Comparison of ENCODE assay signal across 1 cellular context in genomic region chr20:34713194-34713943, GRCh38.
TF ChIP-seq lines count a peak whose summit lies in the region.

No MANE protein-coding gene starts in this region.

TF ChIP-seq in HepG2, 621 proteins besides CTCF, POLR2A, EP300 and RAD21 (continued from another document and continues in another):
- TF ChIP-seq USF2 (IDR thresholded peaks at IDR 0.05; ENCODE audit: low read depth, low read length) = peak; percentile 37; the same call in 1 of the 2 replicates
- TF ChIP-seq USF2 (CRISPR knock-in tag; IDR thresholded peaks at IDR 0.05; ENCODE audit: borderline replicate concordance) = no peak
- TF ChIP-seq FOSL1 (CRISPR knock-in tag; IDR thresholded peaks at IDR 0.05; ENCODE audit: borderline replicate concordance) = peak; percentile 60; the same call in 1 of the 2 replicates
- 0 out of 2 replicates have a peak, but pooled peaks have one; percentile 14 for TF ChIP-seq TBX3 (IDR thresholded peaks at IDR 0.05; ENCODE audit: borderline replicate concordance)
- TF ChIP-seq NR0B2 (CRISPR knock-in tag; IDR thresholded peaks at IDR 0.05) = no peak
- 0 out of 4 replicates have a peak, but pooled peaks of 1 of the 2 experiments have one; percentile 35 for TF ChIP-seq NR2F1 (CRISPR knock-in tag; IDR thresholded peaks at IDR 0.05)
- 0 out of 2 replicates have a peak, but pooled peaks have one; percentile 11 for TF ChIP-seq PPARG (CRISPR knock-in tag; conservative IDR thresholded peaks at IDR 0.05)
- no peak for TF ChIP-seq SOX13 (IDR thresholded peaks at IDR 0.05)
- peak; percentile 43 to 79; a peak in 3 of 4 replicates for TF ChIP-seq SOX13 (CRISPR knock-in tag; conservative IDR thresholded peaks at IDR 0.05 in 1 of 2, IDR thresholded peaks at IDR 0.05 in 1 of 2)
- TF ChIP-seq CREBL2 (CRISPR knock-in tag; IDR thresholded peaks at IDR 0.05; ENCODE audit: borderline replicate concordance) = peak; percentile 77; the same call in 1 of the 2 replicates
- 0 out of 2 replicates have a peak, but pooled peaks have one; percentile 38 for TF ChIP-seq HINFP (CRISPR knock-in tag; IDR thresholded peaks at IDR 0.05; ENCODE audit: low read depth)
- TF ChIP-seq ZNF296 (CRISPR knock-in tag; conservative IDR thresholded peaks at IDR 0.05) = 0 out of 2 replicates have a peak, but pooled peaks have one; percentile 53
- TF ChIP-seq SOX6 (IDR thresholded peaks at IDR 0.05) = no peak
- TF ChIP-seq SOX6 (CRISPR knock-in tag; IDR thresholded peaks at IDR 0.05) = peak; percentile 14; the same call in 1 of the 2 replicates
- TF ChIP-seq SIX1 (CRISPR knock-in tag; IDR thresholded peaks at IDR 0.05; ENCODE audit: borderline replicate concordance) = peak; percentile 13; the same call in 1 of the 2 replicates
- TF ChIP-seq ZKSCAN8 (CRISPR knock-in tag; IDR thresholded peaks at IDR 0.05; ENCODE audit: borderline replicate concordance) = no peak
- peak; percentile 92 for TF ChIP-seq FOSL2 (CRISPR knock-in tag; IDR thresholded peaks at IDR 0.05)
- TF ChIP-seq ZSCAN25 (CRISPR knock-in tag; IDR thresholded peaks at IDR 0.05) = peak; percentile 34; the same call in 1 of the 2 replicates
- TF ChIP-seq MIER3 (CRISPR knock-in tag; IDR thresholded peaks at IDR 0.05; ENCODE audit: borderline replicate concordance) = peak; percentile 25; the same call in 1 of the 2 replicates
- TF ChIP-seq MEF2D (CRISPR knock-in tag; IDR thresholded peaks at IDR 0.05) = 0 out of 2 replicates have a peak, but pooled peaks have one; percentile 9
- TF ChIP-seq CREB1 (IDR thresholded peaks at IDR 0.05) = no peak
- TF ChIP-seq CREB1 (CRISPR knock-in tag; IDR thresholded peaks at IDR 0.05) = peak; percentile 42; the same call in 1 of the 2 replicates
- TF ChIP-seq DRAP1 (CRISPR knock-in tag; IDR thresholded peaks at IDR 0.05) = no peak; the same call in 1 of the 2 replicates
- TF ChIP-seq ZSCAN29 (CRISPR knock-in tag; conservative IDR thresholded peaks at IDR 0.05) = peak; percentile 79; the same call in 1 of the 2 replicates
- no peak for TF ChIP-seq MLXIP (CRISPR knock-in tag; IDR thresholded peaks at IDR 0.05; ENCODE audit: borderline replicate concordance)
- TF ChIP-seq IRF9 (CRISPR knock-in tag; IDR thresholded peaks at IDR 0.05; ENCODE audit: borderline replicate concordance) = no peak
- TF ChIP-seq ZNF510 (CRISPR knock-in tag; IDR thresholded peaks at IDR 0.05; ENCODE audit: low read depth) = 0 out of 2 replicates have a peak, but pooled peaks have one; percentile 58
- 0 out of 2 replicates have a peak, but pooled peaks have one; percentile 14 for TF ChIP-seq PAXIP1 (CRISPR knock-in tag; conservative IDR thresholded peaks at IDR 0.05)
- TF ChIP-seq MATR3 (CRISPR knock-in tag; IDR thresholded peaks at IDR 0.05) = no peak
- no peak for TF ChIP-seq ZBTB25 (CRISPR knock-in tag; IDR thresholded peaks at IDR 0.05)
- TF ChIP-seq RCOR2 (CRISPR knock-in tag; IDR thresholded peaks at IDR 0.05) = 0 out of 2 replicates have a peak, but pooled peaks have one; percentile 26
